Comparison of ENCODE assay signal across 19 cellular contexts in the genomic region with DNA sequence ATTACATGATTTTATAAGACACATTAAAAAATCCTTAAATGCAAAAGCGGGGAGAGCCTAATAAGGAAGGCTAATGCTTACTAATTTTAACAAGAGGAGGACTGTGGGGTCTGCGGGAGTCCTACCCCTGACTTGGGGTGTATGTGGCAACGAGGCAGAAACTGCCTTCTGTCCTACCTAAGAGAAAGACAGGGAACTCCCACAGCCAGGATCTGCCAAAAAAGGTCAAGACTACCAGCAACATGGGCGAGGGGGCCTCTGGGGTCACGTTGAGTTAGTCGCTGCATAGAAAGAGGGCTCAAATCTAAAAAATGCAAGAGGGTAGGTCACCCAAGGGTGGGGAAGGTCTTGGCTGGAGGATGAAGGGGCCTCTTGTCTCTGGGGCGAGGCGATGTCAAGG. TPM values are rescaled to one million over a fixed set of nuclear protein-coding genes. Genes with fewer than 3 reads are reported as not detected.
DNase-seq lines count a peak whose midpoint lies in the region; ATAC-seq and TF ChIP-seq lines count a peak whose summit lies in the region.
"Had no signal": no experiment of that assay in that cellular context is flagged by ENCODE, and none has a peak within 500 bp of the region (broad histone marks: within the 10 kb centered on the region; RNA-seq: fewer than 3 reads in every experiment).

No MANE protein-coding gene starts in this region.

- H3K36me3 ChIP-seq in cardiac muscle cell: no peaks in the 10 kb centered on the region
- no peaks in the 10 kb centered on the region for H3K36me3 ChIP-seq in iPS-18a (ENCODE audit: control insufficient read depth, low read depth, low read length)
- H3K36me3 ChIP-seq in parathyroid adenoma (ENCODE audit: control insufficient read depth, insufficient read depth, low read length): no peaks in the 10 kb centered on the region
- H3K36me3 ChIP-seq in ascending aorta: no peaks in the 10 kb centered on the region
- H3K36me3 ChIP-seq: adrenal gland had no signal

- H3K4me2 ChIP-seq in parathyroid adenoma (ENCODE audit: low read length): no peak overlapping the region

- peak overlapping the region; percentile 84 for H2AFZ ChIP-seq in parathyroid adenoma

- H3K27me3 Mint-ChIP-seq in brain: peaks cover 25% of the 10 kb centered on the region

- peaks cover 30% of the 10 kb centered on the region for H3K4me1 Mint-ChIP-seq in brain

- H3K27me3 ChIP-seq in cardiac muscle cell (no peaks in the 10 kb centered on the region), iPS-18a (ENCODE audit: control insufficient read depth, insufficient read depth, low read length) (peaks cover 43% of the 10 kb centered on the region), parathyroid adenoma (ENCODE audit: control insufficient read depth, insufficient read depth, low read length) (no peaks in the 10 kb centered on the region), ascending aorta (peaks cover 11% of the 10 kb centered on the region)

- DNase-seq in cardiac muscle cell (ENCODE audit: low read depth in 1 of 2, low spot score in 1 of 2) (no peak), Right ventricle myocardium inferior (ENCODE audit: missing footprints) (no peak), ascending aorta (ENCODE audit: low spot score in 2 of 2) (no peak), dedifferentiated amniotic fluid mesenchymal stem cell (ENCODE audit: extremely low spot score) (no peak)
- no peak for DNase-seq in central memory CD4-positive, alpha-beta T cell
- DNase-seq: activated CD8-positive, alpha-beta T cell treated with anti-CD3 and anti-CD28 coated beads, Interleukin-2, amount 10 ng/mL, durations not matched to agents 7 days and 5 days; CD8-positive, alpha-beta T cell; SW 1271 had no signal

- no peaks in the 10 kb centered on the region for H3K4me1 ChIP-seq in cardiac muscle cell (ENCODE audit: low read depth)
- H3K4me1 ChIP-seq in iPS-18a (ENCODE audit: control insufficient read depth, low read depth, low read length): peaks cover 8% of the 10 kb centered on the region
- peaks cover 2% of the 10 kb centered on the region for H3K4me1 ChIP-seq in parathyroid adenoma
- no peaks in the 10 kb centered on the region for H3K4me1 ChIP-seq in ascending aorta
- H3K4me1 ChIP-seq: adrenal gland had no signal

- H3K9me3 Mint-ChIP-seq in brain: peaks cover 0 to 2% (median 0%) of the 10 kb centered on the region in 5 experiments
- H3K9me3 Mint-ChIP-seq: CD8-positive, alpha-beta T cell had no signal

- ATAC-seq in Right ventricle myocardium inferior: no peak
- ATAC-seq: activated CD8-positive, alpha-beta T cell treated with anti-CD3 and anti-CD28 coated beads, Interleukin-2, amount 10 ng/mL, durations not matched to agents 7 days and 5 days; CD8-positive, alpha-beta T cell had no signal

- intact Hi-C loops in Right ventricle myocardium inferior (cut with DNase I) (no loop called here), ascending aorta (cut with DNase I) (no loop called here)

- H3K4me3 ChIP-seq in cardiac muscle cell (peak overlapping the region; percentile 73), iPS-18a (ENCODE audit: low read length) (peak overlapping the region; percentile 85), parathyroid adenoma (ENCODE audit: low read depth, low read length) (no peak overlapping the region), ascending aorta (no peak overlapping the region)

- H3K27ac ChIP-seq in cardiac muscle cell: no peak overlapping the region
- no peak overlapping the region for H3K27ac ChIP-seq in iPS-18a (ENCODE audit: low read length)
- peak overlapping the region; percentile 67 for H3K27ac ChIP-seq in parathyroid adenoma
- no peak overlapping the region for H3K27ac ChIP-seq in ascending aorta
- H3K27ac ChIP-seq: adrenal gland, RWPE1 had no signal

- peak overlapping the region in 2 of 5 experiments; percentile 62 to 77 for H3K27ac Mint-ChIP-seq in brain
- H3K27ac Mint-ChIP-seq: activated CD8-positive, alpha-beta T cell treated with anti-CD3 and anti-CD28 coated beads, Interleukin-2, amount 10 ng/mL, durations not matched to agents 7 days and 5 days; CD8-positive, alpha-beta T cell had no signal

- peak overlapping the region; percentile 73 to 91 (median 82) for H3K4me3 Mint-ChIP-seq in brain
- H3K4me3 Mint-ChIP-seq: activated CD8-positive, alpha-beta T cell treated with anti-CD3 and anti-CD28 coated beads, Interleukin-2, amount 10 ng/mL, durations not matched to agents 7 days and 5 days had no signal

- TF ChIP-seq CTCF in cardiac muscle cell (IDR thresholded peaks at IDR 0.05; ENCODE audit: low read depth, low read length) (no peak), brain (conservative IDR thresholded peaks at IDR 0.05) (no peak), parathyroid adenoma (IDR thresholded peaks at IDR 0.05) (no peak), ascending aorta (IDR thresholded peaks at IDR 0.05) (no peak)

- H3K9ac ChIP-seq in iPS-18a (ENCODE audit: low read length) (no peak overlapping the region), parathyroid adenoma (no peak overlapping the region)

- peaks cover 9% of the 10 kb centered on the region for H3K79me2 ChIP-seq in parathyroid adenoma

- no peaks in the 10 kb centered on the region for H3K36me3 Mint-ChIP-seq in brain
- H3K36me3 Mint-ChIP-seq: CD8-positive, alpha-beta T cell had no signal

- H3K9me3 ChIP-seq in cardiac muscle cell (ENCODE audit: low read depth) (no peaks in the 10 kb centered on the region), iPS-18a (ENCODE audit: control insufficient read depth, low read depth, low read length) (no peaks in the 10 kb centered on the region), parathyroid adenoma (ENCODE audit: control insufficient read depth, low read length) (no peaks in the 10 kb centered on the region), ascending aorta (no peaks in the 10 kb centered on the region)
- H3K9me3 ChIP-seq: adrenal gland had no signal

RNA-seq across cellular contexts. Expression of a gene that starts 0.5 kb away (rescaled TPM):
- total RNA-seq in cardiac muscle cell (0.25 and 1.2 TPM in 2 replicates), Right ventricle myocardium inferior (not detected), ascending aorta (not detected)
- polyA plus RNA-seq in cardiac muscle cell (0.26 TPM in 1 of 2 replicates, not detected in the other), brain (ENCODE audit: insufficient read depth, low read depth, low replicate concordance) (5.7 TPM)
- total RNA-seq: activated CD8-positive, alpha-beta T cell treated with anti-CD3 and anti-CD28 coated beads, Interleukin-2, amount 10 ng/mL, durations not matched to agents 7 days and 5 days; CD8-positive, alpha-beta T cell; Daoy; epithelial cell of proximal tubule; HT1080; mononuclear cell; subcutaneous adipose tissue had no signal

RNA-seq across cellular contexts. Expression of a gene that starts 25.9 kb away (rescaled TPM):
- 0.11 TPM in 1 of 2 replicates, not detected in the other for total RNA-seq in cardiac muscle cell
- polyA plus RNA-seq in cardiac muscle cell: 1.7 TPM in 1 of 2 replicates, not detected in the other
- total RNA-seq in Right ventricle myocardium inferior: not detected
- polyA plus RNA-seq in brain (ENCODE audit: insufficient read depth, low read depth, low replicate concordance): not detected
- total RNA-seq in ascending aorta: not detected
- total RNA-seq: activated CD8-positive, alpha-beta T cell treated with anti-CD3 and anti-CD28 coated beads, Interleukin-2, amount 10 ng/mL, durations not matched to agents 7 days and 5 days; adrenal gland; CD8-positive, alpha-beta T cell; Daoy; epithelial cell of proximal tubule; frontal cortex; HT1080; mononuclear cell; subcutaneous adipose tissue had no signal
- polyA plus RNA-seq: adrenal gland had no signal

Comparison
In these comparisons a context has a peak if more than half of its experiments do, and no peak if none do; other contexts are left out.
1. H3K4me3 ChIP-seq: peak in cardiac muscle cell (single experiment) and iPS-18a (single experiment); none in parathyroid adenoma (single experiment) and ascending aorta (0 of 2).